Comparison of ENCODE assay signal across 15 cellular contexts in the genomic region with DNA sequence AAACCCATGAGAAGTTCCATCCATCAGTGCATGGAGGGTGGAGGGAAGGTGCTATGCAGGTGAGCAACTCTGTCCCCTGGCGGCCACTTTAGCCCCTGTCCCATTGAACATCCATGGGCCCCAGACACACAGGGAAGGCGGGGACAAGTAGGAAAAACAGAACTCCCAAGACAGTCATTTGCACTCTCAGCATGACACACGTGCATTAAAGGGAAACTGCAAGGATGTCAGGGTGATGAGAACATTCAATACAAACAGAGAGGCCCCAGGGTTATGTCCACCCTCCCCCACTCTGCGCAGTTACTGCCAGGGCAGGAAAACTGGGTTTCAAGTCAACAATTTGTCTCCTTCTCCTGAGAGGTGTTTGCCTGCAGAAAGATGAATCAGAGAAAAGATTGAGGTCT. TPM values are rescaled to one million over a fixed set of nuclear protein-coding genes. Genes with fewer than 3 reads are reported as not detected.
DNase-seq lines count a peak whose midpoint lies in the region; ATAC-seq and TF ChIP-seq lines count a peak whose summit lies in the region.
"Had no signal": no experiment of that assay in that cellular context is flagged by ENCODE, and none has a peak within 500 bp of the region (broad histone marks: within the 10 kb centered on the region; RNA-seq: fewer than 3 reads in every experiment).

No MANE protein-coding gene starts in this region.

- no peak for TF ChIP-seq CTCF in activated CD8-positive, alpha-beta T cell treated with anti-CD3 and anti-CD28 coated beads for 36 hours (IDR thresholded peaks at IDR 0.05)
- TF ChIP-seq CTCF in breast epithelium (IDR thresholded peaks at IDR 0.05) (peak in 1 of 3 donors; percentile 16), progenitor cell of endocrine pancreas (IDR thresholded peaks at IDR 0.05; ENCODE audit: unreplicated experiment) (peak; percentile 59)

- peaks cover 32% of the 10 kb centered on the region for H3K27me3 Mint-ChIP-seq in activated CD8-positive, alpha-beta T cell treated with anti-CD3 and anti-CD28 coated beads, Interleukin-2, amount 10 ng/mL, durations not matched to agents 7 days and 5 days (ENCODE audit: low read depth)
- H3K27me3 Mint-ChIP-seq in activated CD8-positive, alpha-beta T cell treated with anti-CD3 and anti-CD28 coated beads for 36 hours: peaks cover 32% of the 10 kb centered on the region
- peaks cover 25% of the 10 kb centered on the region for H3K27me3 Mint-ChIP-seq in progenitor cell of endocrine pancreas

- no peak overlapping the region for H3K4me3 Mint-ChIP-seq in activated CD8-positive, alpha-beta T cell treated with anti-CD3 and anti-CD28 coated beads, Interleukin-2, amount 10 ng/mL, durations not matched to agents 7 days and 5 days
- no peak overlapping the region for H3K4me3 Mint-ChIP-seq in activated CD8-positive, alpha-beta T cell treated with anti-CD3 and anti-CD28 coated beads for 36 hours
- H3K4me3 Mint-ChIP-seq in progenitor cell of endocrine pancreas (ENCODE audit: low read depth): no peak overlapping the region
- H3K4me3 Mint-ChIP-seq: activated T-cell treated with anti-CD3 and anti-CD28 coated beads, Interleukin-2, amount 50 U/mL, for 4 hours; stimulated activated naive B cell treated with anti-CD40 and anti-IgM and Interleukin-4, amounts not matched to agents 10 μg/mL and 1 μg/mL and 100 μg/mL, for 72 hours had no signal

- no peaks in the 10 kb centered on the region for H3K27me3 ChIP-seq in breast epithelium

- H3K4me3 ChIP-seq in Jurkat, Clone E6-1 (ENCODE audit: low read length): no peak overlapping the region
- H3K4me3 ChIP-seq in breast epithelium: no peak overlapping the region

- no peak for ATAC-seq in activated CD8-positive, alpha-beta T cell treated with anti-CD3 and anti-CD28 coated beads, Interleukin-2, amount 10 ng/mL, durations not matched to agents 7 days and 5 days
- ATAC-seq in activated CD8-positive, alpha-beta T cell treated with anti-CD3 and anti-CD28 coated beads for 36 hours: no peak
- no peak for ATAC-seq in GM18909 (IDR thresholded peaks at IDR 0.05; ENCODE audit: poor library complexity, unreplicated experiment)
- ATAC-seq: activated T-cell treated with anti-CD3 and anti-CD28 coated beads, Interleukin-2, amount 50 U/mL, for 4 hours; left colon had no signal

- no peaks in the 10 kb centered on the region for H3K36me3 ChIP-seq in breast epithelium

- no peak for DNase-seq in activated CD8-positive, alpha-beta T cell treated with anti-CD3 and anti-CD28 coated beads, Interleukin-2, amount 10 ng/mL, durations not matched to agents 7 days and 5 days
- DNase-seq in activated CD8-positive, alpha-beta T cell treated with anti-CD3 and anti-CD28 coated beads for 36 hours: no peak
- DNase-seq in Jurkat, Clone E6-1 (ENCODE audit: low read depth, low spot score): peak; percentile 9
- DNase-seq in breast epithelium (ENCODE audit: low spot score in 2 of 2): peak; percentile 30 to 62
- no peak for DNase-seq in progenitor cell of endocrine pancreas (ENCODE audit: low spot score, unreplicated experiment)
- no peak for DNase-seq in GM19238 (ENCODE audit: insufficient read length, low spot score)
- DNase-seq in NCI-H2171 treated with DMSO at 0.1 percent for 48 hours (lab: John Stamatoyannopoulos, UW): no peak
- DNase-seq: activated T-cell treated with anti-CD3 and anti-CD28 coated beads, Interleukin-2, amount 50 U/mL, for 4 hours; AML-193; effector CD4-positive, alpha-beta T cell; NCI-H1092 treated with DMSO at 0.1 percent for 48 hours; small intestine; stimulated activated naive B cell treated with anti-CD40 and anti-IgM and Interleukin-4, amounts not matched to agents 10 μg/mL and 1 μg/mL and 100 μg/mL, for 72 hours had no signal

- peak overlapping the region in 1 of 2 donors; percentile 35 for H3K27ac ChIP-seq in breast epithelium

- no peak for TF ChIP-seq POLR2A in breast epithelium (IDR thresholded peaks at IDR 0.05)

- peak overlapping the region; percentile 23 for H3K27ac Mint-ChIP-seq in activated CD8-positive, alpha-beta T cell treated with anti-CD3 and anti-CD28 coated beads, Interleukin-2, amount 10 ng/mL, durations not matched to agents 7 days and 5 days
- no peak overlapping the region for H3K27ac Mint-ChIP-seq in activated CD8-positive, alpha-beta T cell treated with anti-CD3 and anti-CD28 coated beads for 36 hours
- H3K27ac Mint-ChIP-seq in progenitor cell of endocrine pancreas: no peak overlapping the region
- H3K27ac Mint-ChIP-seq: stimulated activated naive B cell treated with anti-CD40 and anti-IgM and Interleukin-4, amounts not matched to agents 10 μg/mL and 1 μg/mL and 100 μg/mL, for 72 hours had no signal

- no peaks in the 10 kb centered on the region for H3K9me3 Mint-ChIP-seq in activated CD8-positive, alpha-beta T cell treated with anti-CD3 and anti-CD28 coated beads, Interleukin-2, amount 10 ng/mL, durations not matched to agents 7 days and 5 days (ENCODE audit: insufficient read depth)
- H3K9me3 Mint-ChIP-seq in activated CD8-positive, alpha-beta T cell treated with anti-CD3 and anti-CD28 coated beads for 36 hours: no peaks in the 10 kb centered on the region
- H3K9me3 Mint-ChIP-seq in progenitor cell of endocrine pancreas (ENCODE audit: low read depth): no peaks in the 10 kb centered on the region
- H3K9me3 Mint-ChIP-seq: activated T-cell treated with anti-CD3 and anti-CD28 coated beads, Interleukin-2, amount 50 U/mL, for 4 hours; stimulated activated naive B cell treated with anti-CD40 and anti-IgM and Interleukin-4, amounts not matched to agents 10 μg/mL and 1 μg/mL and 100 μg/mL, for 72 hours had no signal

- intact Hi-C loops in activated CD8-positive, alpha-beta T cell treated with anti-CD3 and anti-CD28 coated beads for 36 hours (cut with micrococcal nuclease): no loop called here
- intact Hi-C loops in breast epithelium (cut with DNase I; ENCODE audit: low total_unique reads): loop anchor here (5.0 to 10.0 kb wide), 2 partner anchors 378 to 690 kb away; no protein-coding TSS in a partner anchor

- CTCF ChIA-PET in activated CD8-positive, alpha-beta T cell treated with anti-CD3 and anti-CD28 coated beads, Interleukin-2, amount 10 ng/mL, durations not matched to agents 7 days and 5 days (lab: Charles Lee): interaction anchor here (1.9 kb wide), 2 partner anchors 16 to 28 kb away, joined by 6 to 7 read pairs; no protein-coding TSS in a partner anchor
- CTCF ChIA-PET in activated CD8-positive, alpha-beta T cell treated with anti-CD3 and anti-CD28 coated beads for 36 hours (lab: Charles Lee): interaction anchor here (0.9 to 4.1 kb wide), 3 partner anchors 45 to 1918 kb away, joined by 3 to 22 read pairs (median 3); no protein-coding TSS in a partner anchor

- H3K4me1 ChIP-seq in breast epithelium: no peaks in the 10 kb centered on the region

- no peaks in the 10 kb centered on the region for H3K36me3 Mint-ChIP-seq in activated CD8-positive, alpha-beta T cell treated with anti-CD3 and anti-CD28 coated beads, Interleukin-2, amount 10 ng/mL, durations not matched to agents 7 days and 5 days (ENCODE audit: low read depth)
- H3K36me3 Mint-ChIP-seq in activated CD8-positive, alpha-beta T cell treated with anti-CD3 and anti-CD28 coated beads for 36 hours (ENCODE audit: low read depth): no peaks in the 10 kb centered on the region
- H3K36me3 Mint-ChIP-seq in progenitor cell of endocrine pancreas (ENCODE audit: insufficient read depth): no peaks in the 10 kb centered on the region
- H3K36me3 Mint-ChIP-seq: stimulated activated naive B cell treated with anti-CD40 and anti-IgM and Interleukin-4, amounts not matched to agents 10 μg/mL and 1 μg/mL and 100 μg/mL, for 72 hours had no signal

- POLR2A ChIA-PET in activated CD8-positive, alpha-beta T cell treated with anti-CD3 and anti-CD28 coated beads, Interleukin-2, amount 10 ng/mL, durations not matched to agents 7 days and 5 days (lab: Charles Lee): interaction anchor here (0.6 kb wide), 1 partner anchor 195 kb away, joined by 3 read pairs; no protein-coding TSS in a partner anchor
- POLR2A ChIA-PET in activated CD8-positive, alpha-beta T cell treated with anti-CD3 and anti-CD28 coated beads for 36 hours (lab: Charles Lee): interaction anchor here (1.2 kb wide), 1 partner anchor 17 kb away, joined by 3 read pairs; no protein-coding TSS in a partner anchor

- no peaks in the 10 kb centered on the region for H3K9me3 ChIP-seq in breast epithelium

- peaks cover 59% of the 10 kb centered on the region for H3K4me1 Mint-ChIP-seq in activated CD8-positive, alpha-beta T cell treated with anti-CD3 and anti-CD28 coated beads, Interleukin-2, amount 10 ng/mL, durations not matched to agents 7 days and 5 days (ENCODE audit: low read depth)
- peaks cover 27% of the 10 kb centered on the region for H3K4me1 Mint-ChIP-seq in activated CD8-positive, alpha-beta T cell treated with anti-CD3 and anti-CD28 coated beads for 36 hours (ENCODE audit: low read depth)
- H3K4me1 Mint-ChIP-seq in progenitor cell of endocrine pancreas (ENCODE audit: low read depth): no peaks in the 10 kb centered on the region

RNA-seq across cellular contexts. Expression of a gene that starts 44.0 kb away (rescaled TPM):
- total RNA-seq in activated CD8-positive, alpha-beta T cell treated with anti-CD3 and anti-CD28 coated beads, Interleukin-2, amount 10 ng/mL, durations not matched to agents 7 days and 5 days: 10 to 100 TPM; 54.0 to 56.8 TPM
- 10 to 100 TPM; 24.4 to 24.7 TPM for total RNA-seq in activated CD8-positive, alpha-beta T cell treated with anti-CD3 and anti-CD28 coated beads for 36 hours
- 12.9 TPM for polyA plus RNA-seq in Jurkat, Clone E6-1 (2012; ENCODE audit: insufficient read depth, insufficient read length)
- total RNA-seq in breast epithelium (10 to 100 TPM; 39.3 to 56.3 (median 45.3) TPM), progenitor cell of endocrine pancreas (36.5 and 43.2 TPM in 2 replicates)

Comparison
In these comparisons a context has a peak if more than half of its experiments do, and no peak if none do; other contexts are left out.
1. DNase-seq: peak in Jurkat, Clone E6-1 (single experiment) and breast epithelium (2 of 2); none in activated CD8-positive, alpha-beta T cell treated with anti-CD3 and anti-CD28 coated beads, Interleukin-2, amount 10 ng/mL, durations not matched to agents 7 days and 5 days (single experiment), activated CD8-positive, alpha-beta T cell treated with anti-CD3 and anti-CD28 coated beads for 36 hours (single experiment), progenitor cell of endocrine pancreas (single experiment), GM19238 (single experiment) and NCI-H2171 treated with DMSO at 0.1 percent for 48 hours (single experiment).